ENCODE assay signal across 26 cellular contexts in genomic region chr4:85833311-85833710, GRCh38.
"Had no signal": no experiment of that assay in that cellular context is flagged by ENCODE, and none has a peak within 500 bp of the region (broad histone marks: within the 10 kb centered on the region; RNA-seq: fewer than 3 reads in every experiment).

No MANE protein-coding gene starts in this region.

- H3K9me3 Mint-ChIP-seq: activated B cell treated with CpG ODN at 0.5 μM for 24 hours; activated T-helper 2 cell treated with anti-CD3 and anti-CD28 coated beads, Interferon-gamma antibody, Interleukin-2, Interleukin-4, amounts not matched to agents 10 μg/mL and 5 μg/mL and 100 μg/mL, durations not matched to agents 14 hours and 24 hours and 36 hours; stimulated activated memory B cell treated with anti-CD40 and anti-IgM and Interleukin-4, amounts not matched to agents 10 μg/mL and 1 μg/mL and 100 μg/mL, for 72 hours; T-helper 1 cell treated with Interleukin-12 subunit alpha and Interleukin-12 subunit beta and Interleukin-4 antibody, amounts not matched to agents 30 μg/mL and 1 μg/mL, for 36 hours had no signal

- H3K4me3 Mint-ChIP-seq: activated B cell treated with CpG ODN at 0.5 μM for 24 hours; activated CD4-positive, alpha-beta T cell treated with anti-CD3 and anti-CD28 coated beads for 36 hours; activated naive CD8-positive, alpha-beta T cell; activated T-cell treated with anti-CD3 and anti-CD28 coated beads, Interleukin-2, amount 50 U/mL, for 24 hours; stimulated activated memory B cell treated with anti-CD40 and anti-IgM and Interleukin-4, amounts not matched to agents 10 μg/mL and 1 μg/mL and 100 μg/mL, for 72 hours; T-helper 1 cell treated with Interleukin-12 subunit alpha and Interleukin-12 subunit beta and Interleukin-4 antibody, amounts not matched to agents 30 μg/mL and 1 μg/mL, for 36 hours had no signal

- H3K27ac ChIP-seq: adrenal gland, brain microvascular endothelial cell, esophagus squamous epithelium, heart right ventricle, vagina had no signal

- H3K27me3 Mint-ChIP-seq: activated B cell treated with CpG ODN at 0.5 μM for 24 hours; activated CD4-positive, alpha-beta T cell treated with anti-CD3 and anti-CD28 coated beads for 36 hours; activated naive CD8-positive, alpha-beta T cell; activated T-cell treated with anti-CD3 and anti-CD28 coated beads, Interleukin-2, amount 50 U/mL, for 24 hours; stimulated activated memory B cell treated with anti-CD40 and anti-IgM and Interleukin-4, amounts not matched to agents 10 μg/mL and 1 μg/mL and 100 μg/mL, for 72 hours had no signal

- DNase-seq: activated B cell treated with CpG ODN at 0.5 μM for 24 hours; activated CD4-positive, alpha-beta T cell treated with anti-CD3 and anti-CD28 coated beads for 36 hours; activated CD4-positive, alpha-beta T cell treated with anti-CD3 and anti-CD28 coated beads, Interleukin-2, amount 50 U/mL, for 4 hours; activated CD8-positive, alpha-beta memory T cell treated with anti-CD3 and anti-CD28 coated beads for 24 hours; activated CD8-positive, alpha-beta memory T cell treated with anti-CD3 and anti-CD28 coated beads, Interleukin-2, amount 50 U/mL, for 4 hours; activated naive CD4-positive, alpha-beta T cell; activated T-cell treated with anti-CD3 and anti-CD28 coated beads, Interleukin-2, amount 50 U/mL, for 24 hours; adrenal gland; brain microvascular endothelial cell; central memory CD4-positive, alpha-beta T cell; esophagus squamous epithelium; heart right ventricle; islet precursor cell; stimulated activated CD4-positive, alpha-beta T cell treated with anti-CD3 and anti-CD28 coated beads, Interleukin-15, amount 100 ng/mL, for 24 hours; stomach; T1000 had no signal

- H3K36me3 Mint-ChIP-seq: activated naive CD8-positive, alpha-beta T cell had no signal

- H3K9me3 ChIP-seq: adrenal gland, ascending aorta, esophagus squamous epithelium, gastroesophageal sphincter, heart right ventricle, stomach, vagina had no signal

- H3K4me1 ChIP-seq: adrenal gland had no signal

- H3K36me3 ChIP-seq: adrenal gland, ascending aorta, brain microvascular endothelial cell, esophagus squamous epithelium, gastroesophageal sphincter, heart right ventricle, stomach, vagina had no signal

- ATAC-seq: activated CD4-positive, alpha-beta T cell treated with anti-CD3 and anti-CD28 coated beads for 36 hours; gastroesophageal sphincter; left lobe of liver; sciatic nerve; stimulated activated memory B cell treated with anti-CD40 and anti-IgM and Interleukin-4, amounts not matched to agents 10 μg/mL and 1 μg/mL and 100 μg/mL, for 72 hours had no signal

- H3K27ac Mint-ChIP-seq: activated B cell treated with CpG ODN at 0.5 μM for 24 hours; activated CD4-positive, alpha-beta T cell treated with anti-CD3 and anti-CD28 coated beads for 36 hours; activated naive CD8-positive, alpha-beta T cell; activated T-cell treated with anti-CD3 and anti-CD28 coated beads, Interleukin-2, amount 50 U/mL, for 24 hours; activated T-helper 2 cell treated with anti-CD3 and anti-CD28 coated beads, Interferon-gamma antibody, Interleukin-2, Interleukin-4, amounts not matched to agents 10 μg/mL and 5 μg/mL and 100 μg/mL, durations not matched to agents 14 hours and 24 hours and 36 hours; stimulated activated memory B cell treated with anti-CD40 and anti-IgM and Interleukin-4, amounts not matched to agents 10 μg/mL and 1 μg/mL and 100 μg/mL, for 72 hours; T-helper 1 cell treated with Interleukin-12 subunit alpha and Interleukin-12 subunit beta and Interleukin-4 antibody, amounts not matched to agents 30 μg/mL and 1 μg/mL, for 36 hours had no signal

- H3K4me3 ChIP-seq: adrenal gland, ascending aorta, esophagus squamous epithelium, gastroesophageal sphincter, heart right ventricle, smooth muscle cell, stomach, vagina had no signal

- H3K27me3 ChIP-seq: adrenal gland, ascending aorta, brain microvascular endothelial cell, esophagus squamous epithelium, gastroesophageal sphincter, heart right ventricle, stomach, vagina had no signal

- H3K4me1 Mint-ChIP-seq: activated CD4-positive, alpha-beta T cell treated with anti-CD3 and anti-CD28 coated beads for 36 hours had no signal

- H3K4me2 ChIP-seq: smooth muscle cell had no signal
